Comparison of ENCODE assay signal across 9 cellular contexts in the genomic region with DNA sequence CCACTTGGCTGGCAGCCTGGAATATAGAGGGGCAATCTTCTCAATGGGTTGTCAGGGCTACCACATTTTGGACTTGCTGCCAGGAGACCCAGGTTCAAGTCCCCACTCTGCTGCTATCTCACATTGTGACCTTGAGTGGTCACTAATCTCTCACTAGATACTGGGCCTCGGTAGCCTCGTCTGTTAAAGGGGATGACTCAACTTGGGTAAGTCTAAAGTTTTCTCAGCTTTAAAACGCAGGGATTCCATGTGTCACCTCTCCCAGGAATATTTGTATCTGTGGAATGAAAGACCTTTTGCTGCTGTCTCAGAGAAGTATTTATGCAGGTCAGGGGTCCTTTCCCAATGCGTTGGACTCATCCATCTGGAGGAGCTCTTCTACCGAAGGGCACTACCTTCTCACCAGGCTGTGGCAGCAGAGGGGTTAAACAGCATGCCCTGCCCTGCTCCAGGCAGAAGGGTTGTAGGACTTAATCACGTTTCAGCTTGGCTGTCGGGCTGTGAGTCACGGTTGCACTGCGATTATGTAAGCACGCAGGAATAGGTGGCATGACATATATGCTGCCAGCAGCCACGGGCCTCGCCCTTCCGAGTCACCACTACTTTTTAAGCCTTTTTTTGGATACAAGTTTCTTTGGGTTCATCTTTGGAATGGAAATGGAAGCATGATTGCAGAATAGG.
DNase-seq lines count a peak whose midpoint lies in the region; ATAC-seq and TF ChIP-seq lines count a peak whose summit lies in the region.
"Had no signal": no experiment of that assay in that cellular context is flagged by ENCODE, and none has a peak within 500 bp of the region (broad histone marks: within the 10 kb centered on the region; RNA-seq: fewer than 3 reads in every experiment).

No MANE protein-coding gene starts in this region.

- 15 to 29% (median 22%) methylated on average over 13 of the region's 13 CpGs for WGBS in stomach, 5 donors

- peaks cover 0 to 19% (median 13%) of the 10 kb centered on the region in 4 donors for H3K4me1 ChIP-seq in stomach

- no peak overlapping the region for H3K4me3 ChIP-seq in stomach

- TF ChIP-seq CTCF in stomach (IDR thresholded peaks at IDR 0.05) (no peak), GM10248 (IDR thresholded peaks at IDR 0.05; ENCODE audit: control extremely low read depth, extremely low read depth, low read depth, missing control alignments) (no peak)

- H3K27ac ChIP-seq in stomach: peak overlapping the region; percentile 26 to 62 (median 54)
- H3K27ac ChIP-seq: 22Rv1 had no signal

- DNase-seq in NCI-H1105 treated with DMSO at 0.1 percent for 48 hours (lab: John Stamatoyannopoulos, UW) (peak; percentile 18), NCI-H1105 (lab: John Stamatoyannopoulos, UW) (no peak), head of caudate nucleus (peak; percentile 22 to 87 (median 63)), stomach (peak; percentile 79), GM10248 (ENCODE audit: extremely low spot score) (no peak)

- H3K9me3 ChIP-seq in stomach: peaks cover 0 to 11% (median 0%) of the 10 kb centered on the region in 4 donors

- intact Hi-C loops in head of caudate nucleus (cut with DNase I): no loop called here
- intact Hi-C loops in stomach (cut with DNase I; ENCODE audit: low total_unique reads): no loop called here

- H3K27me3 ChIP-seq in stomach: no peaks in the 10 kb centered on the region

- H3K36me3 ChIP-seq in stomach: no peaks in the 10 kb centered on the region

- no peak for TF ChIP-seq POLR2A in stomach (IDR thresholded peaks at IDR 0.05)

- no peak for TF ChIP-seq EP300 in stomach (IDR thresholded peaks at IDR 0.05)

- peak; percentile 96 for ATAC-seq in SK-N-SH treated with all-trans-retinoic acid at 6 μM for 48 hours
- ATAC-seq in HG02763 (IDR thresholded peaks at IDR 0.05; ENCODE audit: unreplicated experiment): no peak
- no peak for ATAC-seq in HG02798 (IDR thresholded peaks at IDR 0.05; ENCODE audit: poor library complexity, unreplicated experiment)

- POLR2A ChIA-PET in GM10248 (lab: Yijun Ruan, JAX): no interaction called here

- CTCF ChIA-PET in GM10248 (lab: Yijun Ruan, JAX): interaction anchor here (1.3 to 1.5 kb wide), 2 partner anchors 12 to 14 kb away, joined by 3 to 7 read pairs; no protein-coding TSS in a partner anchor

TF ChIP-seq in SK-N-SH treated with all-trans-retinoic acid at 6 μM for 48 hours, 23 proteins besides CTCF, POLR2A, EP300 and RAD21:
- TF ChIP-seq TOX (CRISPR knock-in tag; IDR thresholded peaks at IDR 0.05; ENCODE audit: borderline replicate concordance): no peak
- TF ChIP-seq, protein P1, sequence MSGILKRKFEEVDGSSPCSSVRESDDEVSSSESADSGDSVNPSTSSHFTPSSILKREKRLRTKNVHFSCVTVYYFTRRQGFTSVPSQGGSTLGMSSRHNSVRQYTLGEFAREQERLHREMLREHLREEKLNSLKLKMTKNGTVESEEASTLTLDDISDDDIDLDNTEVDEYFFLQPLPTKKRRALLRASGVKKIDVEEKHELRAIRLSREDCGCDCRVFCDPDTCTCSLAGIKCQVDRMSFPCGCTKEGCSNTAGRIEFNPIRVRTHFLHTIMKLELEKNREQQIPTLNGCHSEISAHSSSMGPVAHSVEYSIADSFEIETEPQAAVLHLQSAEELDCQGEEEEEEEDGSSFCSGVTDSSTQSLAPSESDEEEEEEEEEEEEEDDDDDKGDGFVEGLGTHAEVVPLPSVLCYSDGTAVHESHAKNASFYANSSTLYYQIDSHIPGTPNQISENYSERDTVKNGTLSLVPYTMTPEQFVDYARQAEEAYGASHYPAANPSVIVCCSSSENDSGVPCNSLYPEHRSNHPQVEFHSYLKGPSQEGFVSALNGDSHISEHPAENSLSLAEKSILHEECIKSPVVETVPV (CRISPR knock-in tag; IDR thresholded peaks at IDR 0.05): no peak
- TF ChIP-seq TCF4 (CRISPR knock-in tag; IDR thresholded peaks at IDR 0.05; ENCODE audit: borderline replicate concordance): no peak
- no peak for TF ChIP-seq CSDC2 (CRISPR knock-in tag; IDR thresholded peaks at IDR 0.05)

Comparison
In these comparisons a context has a peak if more than half of its experiments do, and no peak if none do; other contexts are left out.
1. DNase-seq: peak in NCI-H1105 treated with DMSO at 0.1 percent for 48 hours (single experiment), head of caudate nucleus (42 of 42) and stomach (single experiment); none in NCI-H1105 (single experiment) and GM10248 (single experiment).